Comparison of ENCODE assay signal across 19 cellular contexts in the genomic region with DNA sequence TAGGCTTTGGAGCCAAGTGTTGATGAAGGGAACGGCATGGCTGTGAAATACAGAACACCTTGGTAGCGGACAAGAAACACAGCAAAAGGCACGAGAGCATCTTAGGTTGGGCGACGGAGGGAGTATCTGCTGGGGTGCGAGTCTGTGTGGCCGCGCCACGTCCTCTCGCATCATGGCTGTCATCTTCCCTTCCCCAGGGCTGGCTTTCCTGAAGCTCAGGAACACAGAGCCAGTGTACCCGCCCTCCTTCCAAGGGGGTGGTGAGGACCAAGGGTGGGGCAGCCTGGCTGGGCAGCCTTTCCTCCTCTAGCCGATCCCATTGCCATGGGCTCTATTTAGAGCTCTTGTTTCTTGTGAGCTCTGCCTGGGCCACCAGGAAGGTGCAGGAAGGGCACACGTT.
"Had no signal": no experiment of that assay in that cellular context is flagged by ENCODE, and none has a peak within 500 bp of the region (broad histone marks: within the 10 kb centered on the region; RNA-seq: fewer than 3 reads in every experiment).

No MANE protein-coding gene starts in this region.

- H3K9me3 ChIP-seq: esophagus muscularis mucosa, gastrocnemius medialis, left ventricle myocardium inferior, prostate gland, tibial nerve, uterus had no signal

- H3K27me3 ChIP-seq: esophagus muscularis mucosa, gastrocnemius medialis, tibial nerve, uterus had no signal

- H3K9me3 Mint-ChIP-seq: activated CD4-positive, alpha-beta memory T cell treated with anti-CD3 and anti-CD28 coated beads for 36 hours; activated naive CD4-positive, alpha-beta T cell treated with anti-CD3 and anti-CD28 coated beads, Interleukin-2, amount 50 U/mL, for 72 hours; activated T-helper 1 cell treated with anti-CD3 and anti-CD28 coated beads, Interleukin-12 subunit alpha, Interleukin-12 subunit beta, Interleukin-2, Interleukin-4 antibody, amounts not matched to agents 30 ng/mL and 10 ng/mL and 1 ng/mL, durations not matched to agents 14 hours and 24 hours and 36 hours; central memory CD8-positive, alpha-beta T cell; neural crest cell had no signal

- H3K4me3 Mint-ChIP-seq: activated CD4-positive, alpha-beta memory T cell treated with anti-CD3 and anti-CD28 coated beads for 36 hours; activated T-helper 1 cell treated with anti-CD3 and anti-CD28 coated beads, Interleukin-12 subunit alpha, Interleukin-12 subunit beta, Interleukin-2, Interleukin-4 antibody, amounts not matched to agents 30 ng/mL and 10 ng/mL and 1 ng/mL, durations not matched to agents 14 hours and 24 hours and 36 hours; central memory CD8-positive, alpha-beta T cell; neural crest cell; T-helper 17 cell had no signal

- H3K27ac Mint-ChIP-seq: activated CD4-positive, alpha-beta memory T cell treated with anti-CD3 and anti-CD28 coated beads for 36 hours; activated naive CD4-positive, alpha-beta T cell treated with anti-CD3 and anti-CD28 coated beads, Interleukin-2, amount 50 U/mL, for 72 hours; activated T-helper 1 cell treated with anti-CD3 and anti-CD28 coated beads, Interleukin-12 subunit alpha, Interleukin-12 subunit beta, Interleukin-2, Interleukin-4 antibody, amounts not matched to agents 30 ng/mL and 10 ng/mL and 1 ng/mL, durations not matched to agents 14 hours and 24 hours and 36 hours; T-helper 17 cell had no signal

- H3K36me3 ChIP-seq: esophagus muscularis mucosa, gastrocnemius medialis, left ventricle myocardium inferior, prostate gland, tibial nerve, uterus had no signal

- H3K36me3 Mint-ChIP-seq: activated CD4-positive, alpha-beta memory T cell treated with anti-CD3 and anti-CD28 coated beads for 36 hours; activated naive CD4-positive, alpha-beta T cell treated with anti-CD3 and anti-CD28 coated beads, Interleukin-2, amount 50 U/mL, for 72 hours had no signal

- H3K4me3 ChIP-seq: esophagus muscularis mucosa, gastrocnemius medialis, left ventricle myocardium inferior, prostate gland, tibial nerve, uterus had no signal

- H3K27ac ChIP-seq: esophagus muscularis mucosa, gastrocnemius medialis, left ventricle myocardium inferior had no signal

- DNase-seq: activated CD4-positive, alpha-beta memory T cell treated with anti-CD3 and anti-CD28 coated beads for 36 hours; activated CD4-positive, alpha-beta T cell treated with anti-CD3 and anti-CD28 coated beads for 48 hours; gastrocnemius medialis; hippocampal formation; kidney glomerular epithelial cell; left ventricle myocardium inferior; stimulated activated CD4-positive, alpha-beta T cell treated with anti-CD3 and anti-CD28 coated beads, Interleukin-12 subunit alpha, Interleukin-12 subunit beta, amount 100 ng/mL, for 4 hours; stimulated activated CD4-positive, alpha-beta T cell treated with anti-CD3 and anti-CD28 coated beads, Interleukin-4, amount 100 ng/mL, for 4 hours; stimulated activated naive CD8-positive, alpha-beta T cell treated with anti-CD3 and anti-CD28 coated beads, Interleukin-15, Interleukin-2, amounts not matched to agents 100 U/mL and 50 U/mL, for 24 hours; SW 1271; T-helper 17 cell had no signal
